8 cellular contexts compared by ENCODE assay signal in the genomic region with DNA sequence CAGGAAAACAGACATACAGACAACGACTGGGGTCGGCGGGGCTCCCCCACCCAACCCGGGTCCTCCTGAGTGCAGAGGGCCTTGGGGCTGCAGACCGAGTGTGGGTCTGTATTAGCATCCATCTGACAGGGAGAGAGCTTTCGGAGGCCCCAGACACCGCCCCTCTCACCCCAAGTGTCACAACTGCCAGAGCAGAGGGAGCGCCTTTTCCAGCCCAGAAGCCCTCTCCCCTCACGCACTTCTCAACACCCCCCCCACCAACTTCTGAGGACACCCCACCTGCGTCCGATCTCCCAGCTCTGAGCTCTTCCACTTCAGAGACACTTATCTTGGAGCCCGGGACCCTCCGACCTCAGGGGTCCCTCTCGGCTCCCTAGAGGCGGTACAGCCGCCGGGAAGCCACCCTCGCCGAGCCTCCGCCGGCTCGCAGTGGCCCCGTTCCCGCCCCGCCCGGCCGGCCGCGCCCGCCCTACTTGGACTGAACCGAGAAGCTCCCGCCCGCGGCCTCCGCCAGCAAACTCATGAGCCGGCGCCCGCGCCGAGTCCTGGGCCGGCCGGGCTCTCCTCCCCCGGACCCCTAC. TPM values are rescaled to one million over a fixed set of nuclear protein-coding genes. Genes with fewer than 3 reads are reported as not detected.
DNase-seq lines count a peak whose midpoint lies in the region; ATAC-seq lines count a peak whose summit lies in the region.

No MANE protein-coding gene starts in this region.

- no peaks in the 10 kb centered on the region for H3K9me3 Mint-ChIP-seq in naive thymus-derived CD8-positive, alpha-beta T cell

- H4K20me1 ChIP-seq in BLaER1 = peaks cover 50% of the 10 kb centered on the region

- H3K4me1 Mint-ChIP-seq in naive thymus-derived CD8-positive, alpha-beta T cell = peaks cover 32 to 64% (median 53%) of the 10 kb centered on the region in 4 donors

- peaks cover 60% of the 10 kb centered on the region for H3K4me1 ChIP-seq in BLaER1
- H3K4me1 ChIP-seq in endocrine pancreas (ENCODE audit: control insufficient read depth, insufficient read depth, low read length) = no peaks in the 10 kb centered on the region

- H3K4me2 ChIP-seq in BLaER1 = peak overlapping the region; percentile 94

- ATAC-seq in HG02588 (IDR thresholded peaks at IDR 0.05; ENCODE audit: unreplicated experiment) = peak; percentile 0
- peak in 1 of 2 donors; percentile 5 for ATAC-seq in naive thymus-derived CD8-positive, alpha-beta T cell

- H3K27ac ChIP-seq in BLaER1 = peak overlapping the region; percentile 88

- DNase-seq in activated CD4-positive, alpha-beta T cell treated with anti-CD3 and anti-CD28 coated beads for 4 hours = peak; percentile 35 to 40
- peak; percentile 22 to 68 (median 44) for DNase-seq in naive thymus-derived CD8-positive, alpha-beta T cell
- no peak for DNase-seq in NCI-H510A treated with DMSO at 0.1 percent for 48 hours (lab: John Stamatoyannopoulos, UW)
- no peak for DNase-seq in NCI-H2029 treated with DMSO at 0.1 percent for 48 hours (lab: John Stamatoyannopoulos, UW)
- DNase-seq in NCI-H187 treated with DMSO at 0.1 percent for 48 hours (lab: John Stamatoyannopoulos, UW) = no peak

- H3K9ac ChIP-seq in BLaER1 (peak overlapping the region; percentile 89), endocrine pancreas (ENCODE audit: control insufficient read depth, insufficient read depth, low read length) (peak overlapping the region; percentile 79)

- H3K27me3 ChIP-seq in BLaER1 (no peaks in the 10 kb centered on the region), endocrine pancreas (ENCODE audit: control insufficient read depth, insufficient read depth, low read length) (no peaks in the 10 kb centered on the region)

- peaks cover 0 to 11% (median 4%) of the 10 kb centered on the region in 3 donors for H3K36me3 Mint-ChIP-seq in naive thymus-derived CD8-positive, alpha-beta T cell

- H3K9me3 ChIP-seq in BLaER1 (no peaks in the 10 kb centered on the region), endocrine pancreas (ENCODE audit: control insufficient read depth, low read length) (no peaks in the 10 kb centered on the region)

- H3K27me3 Mint-ChIP-seq in naive thymus-derived CD8-positive, alpha-beta T cell = no peaks in the 10 kb centered on the region

- POLR2A ChIA-PET in naive thymus-derived CD8-positive, alpha-beta T cell (lab: Charles Lee) = interaction anchor here (0.6 to 13.1 kb wide), 19 partner anchors 9 to 245 kb away, joined by 3 to 406 read pairs (median 6); a partner anchor contains a TSS

- peak overlapping the region; percentile 85 to 100 (median 95) for H3K4me3 Mint-ChIP-seq in naive thymus-derived CD8-positive, alpha-beta T cell

- peak overlapping the region; percentile 85 for H3K4me3 ChIP-seq in BLaER1
- H3K4me3 ChIP-seq in endocrine pancreas (ENCODE audit: control insufficient read depth, insufficient read depth, low read length) = peak overlapping the region; percentile 41

- H3K27ac Mint-ChIP-seq in naive thymus-derived CD8-positive, alpha-beta T cell = peak overlapping the region; percentile 89 to 99 (median 96)

- H3K36me3 ChIP-seq in BLaER1 (peaks cover 2% of the 10 kb centered on the region), endocrine pancreas (ENCODE audit: control insufficient read depth, insufficient read depth, low read length) (no peaks in the 10 kb centered on the region)

RNA-seq across cellular contexts. Expression of a gene that starts 0.4 kb away (rescaled TPM):
- 10 to 100 TPM; 78.4 to 79.3 TPM for total RNA-seq in naive thymus-derived CD8-positive, alpha-beta T cell
- polyA plus RNA-seq in naive thymus-derived CD8-positive, alpha-beta T cell = 100 to 1,000 TPM; 125 to 175 (median 144) TPM

RNA-seq across cellular contexts. Expression of a gene that starts 15.1 kb away (rescaled TPM):
- 100 to 1,000 TPM in 1 of 2 experiments, 10 to 100 TPM in 1; 98.7 to 101 TPM for total RNA-seq in naive thymus-derived CD8-positive, alpha-beta T cell
- polyA plus RNA-seq in naive thymus-derived CD8-positive, alpha-beta T cell = 10 to 100 TPM; 33.4 to 39.0 (median 38.9) TPM

RNA-seq across cellular contexts. Expression of a gene that starts 32.0 kb away (rescaled TPM):
- total RNA-seq in naive thymus-derived CD8-positive, alpha-beta T cell = 10 to 100 TPM; 23.0 to 23.1 TPM
- polyA plus RNA-seq in naive thymus-derived CD8-positive, alpha-beta T cell = 10 to 100 TPM; 13.6 to 24.2 (median 21.9) TPM

RNA-seq across cellular contexts. Expression of a gene that starts 43.0 kb away (rescaled TPM):
- 100 to 1,000 TPM; 106 to 126 TPM for total RNA-seq in naive thymus-derived CD8-positive, alpha-beta T cell
- polyA plus RNA-seq in naive thymus-derived CD8-positive, alpha-beta T cell = 10 to 100 TPM; 31.8 to 50.9 (median 44.9) TPM

Comparison
In these comparisons a context has a peak if more than half of its experiments do, and no peak if none do; other contexts are left out.
1. DNase-seq: peak in activated CD4-positive, alpha-beta T cell treated with anti-CD3 and anti-CD28 coated beads for 4 hours (2 of 2) and naive thymus-derived CD8-positive, alpha-beta T cell (10 of 10); none in NCI-H510A treated with DMSO at 0.1 percent for 48 hours (single experiment), NCI-H2029 treated with DMSO at 0.1 percent for 48 hours (single experiment) and NCI-H187 treated with DMSO at 0.1 percent for 48 hours (single experiment).